Comparison of ENCODE assay signal across 20 cellular contexts in genomic region chr3:162994165-162994564, GRCh38.
"Had no signal": no experiment of that assay in that cellular context is flagged by ENCODE, and none has a peak within 500 bp of the region (broad histone marks: within the 10 kb centered on the region; RNA-seq: fewer than 3 reads in every experiment).

No MANE protein-coding gene starts in this region.

- ATAC-seq: effector memory CD8-positive, alpha-beta T cell; left ventricle myocardium superior; lower lobe of right lung; mucosa of descending colon; naive thymus-derived CD4-positive, alpha-beta T cell; sciatic nerve; stimulated activated effector memory CD8-positive, alpha-beta T cell treated with anti-CD3 and anti-CD28 coated beads, Interleukin-12 subunit alpha, Interleukin-12 subunit beta, amount 100 ng/mL, for 72 hours had no signal

- H3K27me3 ChIP-seq: neural progenitor cell, right atrium auricular region, stomach, thyroid gland, vagina had no signal

- FAIRE-seq: keratinocyte had no signal

- H3K4me1 ChIP-seq: lower lobe of right lung, neural progenitor cell, parathyroid adenoma, right atrium auricular region, stomach, thyroid gland, vagina had no signal

- H3K9ac ChIP-seq: neural progenitor cell, parathyroid adenoma had no signal

- H3K27ac ChIP-seq: lower lobe of right lung, neural progenitor cell, parathyroid adenoma, right atrium auricular region, stomach, thyroid gland, vagina had no signal

- H3K36me3 ChIP-seq: lower lobe of right lung, neural progenitor cell, right atrium auricular region, stomach, thyroid gland, vagina had no signal

- H3K79me2 ChIP-seq: parathyroid adenoma had no signal

- DNase-seq: cortex of kidney; effector memory CD8-positive, alpha-beta T cell; left ventricle myocardium superior; lower lobe of right lung; mucosa of descending colon; stimulated activated CD4-positive, alpha-beta T cell treated with anti-CD3 and anti-CD28 coated beads, Interleukin-2, amount 100 ng/mL, for 24 hours; stimulated activated CD4-positive, alpha-beta T cell treated with anti-CD3 and anti-CD28 coated beads, Interleukin-4, amount 100 ng/mL, for 24 hours; stimulated activated naive CD4-positive, alpha-beta T cell treated with Interleukin-2 at 50 U/mL for 16 hours; stomach; thyroid gland; trophoblast cell had no signal

- H3K4me2 ChIP-seq: neural progenitor cell, smooth muscle cell had no signal

- H3K9me3 ChIP-seq: thyroid gland, vagina had no signal

- H2AFZ ChIP-seq: neural progenitor cell, parathyroid adenoma had no signal

- H3K4me3 ChIP-seq: lower lobe of right lung, mucosa of descending colon, neural progenitor cell, right atrium auricular region, smooth muscle cell, stomach, thyroid gland, vagina had no signal
